9 cellular contexts compared by ENCODE assay signal in the genomic region with DNA sequence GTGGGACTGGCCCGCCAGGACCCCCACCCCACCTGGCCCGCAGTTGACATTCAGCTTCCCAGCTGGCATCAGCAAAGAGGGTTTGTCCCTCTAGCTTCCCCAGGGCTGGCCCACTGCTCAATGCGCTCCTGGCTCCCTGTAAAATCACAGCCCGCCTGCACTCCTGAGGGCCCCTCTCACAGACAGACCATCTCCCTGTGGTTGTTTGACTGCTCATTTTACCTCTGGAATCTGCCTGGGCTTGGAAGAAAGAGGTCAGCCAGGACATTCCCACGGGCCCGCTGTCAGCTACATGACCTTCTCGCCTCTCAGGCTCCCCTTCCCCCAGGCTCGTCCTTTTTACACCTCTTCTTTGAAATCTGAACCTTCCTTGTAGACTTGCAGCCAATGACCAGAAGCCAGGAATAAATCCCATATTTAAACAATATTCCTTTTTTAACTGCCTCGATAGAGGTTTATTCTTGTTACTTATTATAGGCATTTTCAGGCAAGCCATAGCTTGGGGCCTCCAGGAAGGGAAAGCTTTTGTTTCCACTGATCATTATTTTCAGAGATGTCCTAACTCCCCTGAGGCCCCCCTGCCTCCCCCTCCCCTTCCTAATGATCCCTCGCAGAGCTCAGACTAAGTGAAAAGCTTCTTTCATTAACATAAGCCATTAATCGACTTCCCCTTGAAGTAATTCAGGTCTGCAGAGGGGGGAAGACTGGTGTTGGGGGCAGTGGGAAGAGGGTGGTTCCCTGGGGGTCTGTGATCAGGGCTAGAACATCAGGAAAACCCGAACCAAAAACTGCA.
A peak's percentile ranks its signal among the peaks of the same experiment; 100 is the strongest.
DNase-seq lines count a peak whose midpoint lies in the region; ATAC-seq and TF ChIP-seq lines count a peak whose summit lies in the region.
"Had no signal": no experiment of that assay in that cellular context is flagged by ENCODE, and none has a peak within 500 bp of the region (broad histone marks: within the 10 kb centered on the region; RNA-seq: fewer than 3 reads in every experiment).

No MANE protein-coding gene starts in this region.

- H3K79me1 ChIP-seq in mesenchymal stem cell (replicated peaks; ENCODE audit: low read length, poor library complexity, severe bottlenecking): no peaks in the 10 kb centered on the region

- H3K9ac ChIP-seq in mesenchymal stem cell (ENCODE audit: low read length): no peak overlapping the region

- H3K4me2 ChIP-seq in mesenchymal stem cell (ENCODE audit: low read length, poor library complexity, severe bottlenecking): no peak overlapping the region

- H3K9me3 Mint-ChIP-seq in activated naive CD4-positive, alpha-beta T cell treated with anti-CD3 and anti-CD28 coated beads, Interleukin-2, amount 50 U/mL, for 24 hours: no peaks in the 10 kb centered on the region
- peaks cover 3 to 6% of the 10 kb centered on the region in 2 donors for H3K9me3 Mint-ChIP-seq in activated naive CD4-positive, alpha-beta T cell treated with anti-CD3 and anti-CD28 coated beads, Interleukin-2, amount 50 U/mL, for 72 hours

- H2BK12ac ChIP-seq in mesenchymal stem cell (ENCODE audit: low read length in 2 of 2): peak overlapping the region; percentile 17 to 56

- H3K4me1 Mint-ChIP-seq in activated naive CD4-positive, alpha-beta T cell treated with anti-CD3 and anti-CD28 coated beads, Interleukin-2, amount 50 U/mL, for 24 hours: peaks cover 64% of the 10 kb centered on the region

- H3K14ac ChIP-seq in mesenchymal stem cell (ENCODE audit: low read length in 2 of 2): peak overlapping the region in 1 of 2 experiments; percentile 36

- peak overlapping the region; percentile 22 to 92 for H3K18ac ChIP-seq in mesenchymal stem cell (ENCODE audit: low read depth in 1 of 2, low read length in 2 of 2)

- peak overlapping the region; percentile 92 for H2AFZ ChIP-seq in mesenchymal stem cell (ENCODE audit: low read depth, low read length)

- H3K27me3 Mint-ChIP-seq in activated naive CD4-positive, alpha-beta T cell treated with anti-CD3 and anti-CD28 coated beads, Interleukin-2, amount 50 U/mL, for 24 hours: no peaks in the 10 kb centered on the region

- peak overlapping the region; percentile 35 to 44 for H3K4ac ChIP-seq in mesenchymal stem cell (ENCODE audit: low read depth in 1 of 2, low read length in 2 of 2)

- peak overlapping the region; percentile 70 for H3K27ac Mint-ChIP-seq in activated naive CD4-positive, alpha-beta T cell treated with anti-CD3 and anti-CD28 coated beads, Interleukin-2, amount 50 U/mL, for 24 hours
- H3K27ac Mint-ChIP-seq in activated naive CD4-positive, alpha-beta T cell treated with anti-CD3 and anti-CD28 coated beads, Interleukin-2, amount 50 U/mL, for 72 hours: peak overlapping the region; percentile 56 to 90

- H4K8ac ChIP-seq in mesenchymal stem cell (ENCODE audit: low read length): peak overlapping the region; percentile 87

- H3K4me3 Mint-ChIP-seq in activated naive CD4-positive, alpha-beta T cell treated with anti-CD3 and anti-CD28 coated beads, Interleukin-2, amount 50 U/mL, for 24 hours: peak overlapping the region; percentile 71

- TF ChIP-seq POLR2A in upper lobe of left lung (IDR thresholded peaks at IDR 0.05): no peak

- no peak overlapping the region for H3K23ac ChIP-seq in mesenchymal stem cell (ENCODE audit: low read length in 2 of 2)

- no peak for TF ChIP-seq CTCF in upper lobe of left lung (IDR thresholded peaks at IDR 0.05)

- H2BK120ac ChIP-seq in mesenchymal stem cell (ENCODE audit: low read depth, low read length): peak overlapping the region; percentile 73

- peak overlapping the region; percentile 39 for H2BK15ac ChIP-seq in mesenchymal stem cell (ENCODE audit: low read depth, poor library complexity, severe bottlenecking)

- no peaks in the 10 kb centered on the region for H3K36me3 Mint-ChIP-seq in activated naive CD4-positive, alpha-beta T cell treated with anti-CD3 and anti-CD28 coated beads, Interleukin-2, amount 50 U/mL, for 24 hours
- H3K36me3 Mint-ChIP-seq in activated naive CD4-positive, alpha-beta T cell treated with anti-CD3 and anti-CD28 coated beads, Interleukin-2, amount 50 U/mL, for 72 hours: peaks cover 0 to 13% of the 10 kb centered on the region in 2 donors

- 27% methylated on average over 11 of the region's 12 CpGs for WGBS in mesenchymal stem cell
- WGBS in upper lobe of left lung, 2 donors: 62 to 66% methylated on average over 12 of the region's 12 CpGs

- H3K4me3 ChIP-seq in mesenchymal stem cell (ENCODE audit: insufficient read depth in 1 of 2, low read depth in 1 of 2, low read length in 2 of 2): no peak overlapping the region
- H3K4me3 ChIP-seq in upper lobe of left lung: no peak overlapping the region

- H3K27ac ChIP-seq in mesenchymal stem cell (ENCODE audit: low read length, poor library complexity, severe bottlenecking) (no peak overlapping the region), upper lobe of left lung (peak overlapping the region; percentile 29 to 68 (median 42))

- no peak for ATAC-seq in activated naive CD4-positive, alpha-beta T cell treated with anti-CD3 and anti-CD28 coated beads, Interleukin-2, amount 50 U/mL, for 72 hours
- ATAC-seq in upper lobe of left lung (ENCODE audit: low FRiP score in 2 of 2) (no peak), GM21423 (IDR thresholded peaks at IDR 0.05; ENCODE audit: unreplicated experiment) (no peak)

- no peak overlapping the region for H2AK5ac ChIP-seq in mesenchymal stem cell (ENCODE audit: low read length, severe bottlenecking)

- no peak for TF ChIP-seq EP300 in upper lobe of left lung (IDR thresholded peaks at IDR 0.05)

- no peak overlapping the region for H4K91ac ChIP-seq in mesenchymal stem cell (ENCODE audit: low read length)

- H3K27me3 ChIP-seq in mesenchymal stem cell (ENCODE audit: control insufficient read depth in 1 of 2, insufficient read depth in 1 of 2, low read length in 2 of 2) (peaks cover 25 to 28% of the 10 kb centered on the region in 2 experiments), upper lobe of left lung (no peaks in the 10 kb centered on the region)

- peaks cover 4% of the 10 kb centered on the region for H3K4me1 ChIP-seq in mesenchymal stem cell (ENCODE audit: control insufficient read depth, insufficient read depth, low read depth, low read length)
- peaks cover 12 to 16% (median 14%) of the 10 kb centered on the region in 4 donors for H3K4me1 ChIP-seq in upper lobe of left lung

- no peaks in the 10 kb centered on the region for H3K9me3 ChIP-seq in mesenchymal stem cell (ENCODE audit: control insufficient read depth, low read length)
- no peaks in the 10 kb centered on the region for H3K9me3 ChIP-seq in upper lobe of left lung

- DNase-seq in activated naive CD4-positive, alpha-beta T cell (lab: John Stamatoyannopoulos, UW): no peak
- DNase-seq in activated naive CD4-positive, alpha-beta T cell treated with anti-CD3 and anti-CD28 coated beads, Interleukin-2, amount 50 U/mL, for 72 hours (ENCODE audit: low spot score in 2 of 2): no peak
- DNase-seq in mesenchymal stem cell (peak; percentile 18), upper lobe of left lung (peak in 1 of 2 donors; percentile 39), epidermal melanocyte (ENCODE audit: insufficient read length, low spot score) (no peak)
- no peak for DNase-seq in stimulated activated CD4-positive, alpha-beta T cell treated with anti-CD3 and anti-CD28 coated beads, Interleukin-1b, Interleukin-23, amount 100 ng/mL, for 48 hours
- DNase-seq: NCI-H2029 had no signal

- H3K36me3 ChIP-seq in mesenchymal stem cell (ENCODE audit: control insufficient read depth in 1 of 2, insufficient read depth in 2 of 2, low read depth in 1 of 2, low read length in 2 of 2) (no peaks in the 10 kb centered on the region), upper lobe of left lung (no peaks in the 10 kb centered on the region)

- no peak overlapping the region for H2BK5ac ChIP-seq in mesenchymal stem cell (ENCODE audit: low read depth, low read length, poor library complexity, severe bottlenecking)
